39 cellular contexts compared by ENCODE assay signal in genomic region chr5:176682016-176682531, GRCh38. TPM values are rescaled to one million over a fixed set of nuclear protein-coding genes. Genes with fewer than 3 reads are reported as not detected.
"Had no signal": no experiment of that assay in that cellular context is flagged by ENCODE, and none has a peak within 500 bp of the region (broad histone marks: within the 10 kb centered on the region; RNA-seq: fewer than 3 reads in every experiment).

No MANE protein-coding gene starts in this region.

- H3K36me3 ChIP-seq: adrenal gland, brain microvascular endothelial cell, breast epithelium had no signal

- H3K4me3 ChIP-seq: adrenal gland, body of pancreas, breast epithelium had no signal

- H3K27ac Mint-ChIP-seq: activated B cell treated with CpG ODN at 0.5 μM for 24 hours; activated CD4-positive, alpha-beta memory T cell treated with anti-CD3 and anti-CD28 coated beads for 36 hours; activated CD4-positive, alpha-beta T cell treated with anti-CD3 and anti-CD28 coated beads, Interleukin-2, amount 10 ng/mL, durations not matched to agents 24 days and 14 days; activated CD8-positive, alpha-beta T cell treated with anti-CD3 and anti-CD28 coated beads for 36 hours; activated naive CD4-positive, alpha-beta T cell treated with anti-CD3 and anti-CD28 coated beads for 36 hours; activated naive CD4-positive, alpha-beta T cell treated with anti-CD3 and anti-CD28 coated beads, Interleukin-2, amount 50 U/mL, for 72 hours; activated naive CD8-positive, alpha-beta T cell treated with anti-CD3 and anti-CD28 coated beads for 36 hours; activated T-cell treated with anti-CD3 and anti-CD28 coated beads, Interleukin-2, amount 50 U/mL, for 72 hours; activated T-helper 1 cell treated with anti-CD3 and anti-CD28 coated beads, Interleukin-12 subunit alpha, Interleukin-12 subunit beta, Interleukin-2, Interleukin-4 antibody, amounts not matched to agents 30 ng/mL and 10 ng/mL and 1 ng/mL, durations not matched to agents 14 hours and 24 hours and 36 hours; activated T-helper 17 cell treated with anti-CD3 and anti-CD28 coated beads, Interleukin-2, amount 50 U/mL, for 72 hours; T-helper 1 cell treated with Interleukin-12 subunit alpha and Interleukin-12 subunit beta and Interleukin-4 antibody, amounts not matched to agents 30 μg/mL and 1 μg/mL, for 36 hours; T-helper 2 cell treated with Interferon-gamma antibody and Interleukin-4, amounts not matched to agents 5 μg/mL and 100 μg/mL, for 36 hours had no signal

- H3K27ac ChIP-seq: adrenal gland, body of pancreas, brain microvascular endothelial cell, breast epithelium, VCaP had no signal

- H3K4me3 Mint-ChIP-seq: activated B cell treated with CpG ODN at 0.5 μM for 24 hours; activated CD4-positive, alpha-beta memory T cell treated with anti-CD3 and anti-CD28 coated beads for 36 hours; activated CD4-positive, alpha-beta T cell treated with anti-CD3 and anti-CD28 coated beads, Interleukin-2, amount 10 ng/mL, durations not matched to agents 24 days and 14 days; activated CD8-positive, alpha-beta T cell treated with anti-CD3 and anti-CD28 coated beads for 36 hours; activated naive CD4-positive, alpha-beta T cell treated with anti-CD3 and anti-CD28 coated beads for 36 hours; activated naive CD8-positive, alpha-beta T cell treated with anti-CD3 and anti-CD28 coated beads for 36 hours; activated T-cell treated with anti-CD3 and anti-CD28 coated beads, Interleukin-2, amount 50 U/mL, for 4 hours; activated T-cell treated with anti-CD3 and anti-CD28 coated beads, Interleukin-2, amount 50 U/mL, for 72 hours; activated T-helper 1 cell treated with anti-CD3 and anti-CD28 coated beads, Interleukin-12 subunit alpha, Interleukin-12 subunit beta, Interleukin-2, Interleukin-4 antibody, amounts not matched to agents 30 ng/mL and 10 ng/mL and 1 ng/mL, durations not matched to agents 14 hours and 24 hours and 36 hours; activated T-helper 17 cell treated with anti-CD3 and anti-CD28 coated beads, Interleukin-2, amount 50 U/mL, for 72 hours; T-helper 1 cell treated with Interleukin-12 subunit alpha and Interleukin-12 subunit beta and Interleukin-4 antibody, amounts not matched to agents 30 μg/mL and 1 μg/mL, for 36 hours; T-helper 2 cell treated with Interferon-gamma antibody and Interleukin-4, amounts not matched to agents 5 μg/mL and 100 μg/mL, for 36 hours had no signal

- H3K27me3 ChIP-seq: body of pancreas had no signal

- H3K4me1 ChIP-seq: adrenal gland, body of pancreas, breast epithelium had no signal

- DNase-seq: activated B cell treated with CpG ODN at 0.5 μM for 24 hours; activated CD4-positive, alpha-beta memory T cell treated with anti-CD3 and anti-CD28 coated beads for 36 hours; activated CD4-positive, alpha-beta T cell treated with anti-CD3 and anti-CD28 coated beads for 4 hours; activated CD4-positive, alpha-beta T cell treated with anti-CD3 and anti-CD28 coated beads, Interleukin-2, amount 10 ng/mL, durations not matched to agents 24 days and 14 days; activated CD4-positive, alpha-beta T cell treated with anti-CD3 and anti-CD28 coated beads, Interleukin-2, amount 50 U/mL, for 1 hour; activated CD4-positive, alpha-beta T cell treated with anti-CD3 and anti-CD28 coated beads, Interleukin-2, amount 50 U/mL, for 4 hours; activated CD4-positive, CD25-positive, alpha-beta regulatory T cell treated with anti-CD3 and anti-CD28 coated beads, Interleukin-2, amount 50 U/mL, for 72 hours; activated CD8-positive, alpha-beta memory T cell treated with anti-CD3 and anti-CD28 coated beads, Interleukin-2, amount 50 U/mL, for 4 hours; activated CD8-positive, alpha-beta T cell treated with anti-CD3 and anti-CD28 coated beads for 36 hours; activated effector memory CD4-positive, alpha-beta T cell treated with Interleukin-2 at 50 U/mL for 16 hours; activated gamma-delta T cell treated with Interleukin-2 at 50 U/mL for 16 hours; activated naive CD4-positive, alpha-beta T cell; activated naive CD4-positive, alpha-beta T cell treated with anti-CD3 and anti-CD28 coated beads for 36 hours; activated naive CD4-positive, alpha-beta T cell treated with anti-CD3 and anti-CD28 coated beads, Interleukin-2, amount 50 U/mL, for 16 hours; activated naive CD8-positive, alpha-beta T cell treated with anti-CD3 and anti-CD28 coated beads for 36 hours; activated T-cell treated with anti-CD3 and anti-CD28 coated beads for 4 hours; activated T-cell treated with anti-CD3 and anti-CD28 coated beads, Interleukin-2, amount 50 U/mL, for 1 hour; activated T-cell treated with anti-CD3 and anti-CD28 coated beads, Interleukin-2, amount 50 U/mL, for 4 hours; activated T-cell treated with anti-CD3 and anti-CD28 coated beads, Interleukin-2, amount 50 U/mL, for 72 hours; adrenal gland; amniotic stem cell; body of pancreas; brain microvascular endothelial cell; central memory CD4-positive, alpha-beta T cell; T-helper 1 cell; T-helper 2 cell; T-helper 9 cell had no signal

- H3K36me3 Mint-ChIP-seq: activated CD4-positive, alpha-beta memory T cell treated with anti-CD3 and anti-CD28 coated beads for 36 hours had no signal

- ATAC-seq: activated CD8-positive, alpha-beta T cell treated with anti-CD3 and anti-CD28 coated beads for 36 hours; activated naive CD4-positive, alpha-beta T cell treated with anti-CD3 and anti-CD28 coated beads, Interleukin-2, amount 50 U/mL, for 72 hours; activated T-cell treated with anti-CD3 and anti-CD28 coated beads, Interleukin-2, amount 50 U/mL, for 4 hours; activated T-cell treated with anti-CD3 and anti-CD28 coated beads, Interleukin-2, amount 50 U/mL, for 72 hours; activated T-helper 17 cell treated with anti-CD3 and anti-CD28 coated beads, Interleukin-2, amount 50 U/mL, for 72 hours; body of pancreas had no signal

- H3K4me1 Mint-ChIP-seq: activated B cell treated with CpG ODN at 0.5 μM for 24 hours; activated CD4-positive, alpha-beta T cell treated with anti-CD3 and anti-CD28 coated beads, Interleukin-2, amount 10 ng/mL, durations not matched to agents 24 days and 14 days; activated naive CD8-positive, alpha-beta T cell treated with anti-CD3 and anti-CD28 coated beads for 36 hours; activated T-helper 17 cell treated with anti-CD3 and anti-CD28 coated beads, Interleukin-2, amount 50 U/mL, for 72 hours had no signal

- FAIRE-seq: astrocyte, TTC549 had no signal

- H3K9me3 ChIP-seq: adrenal gland, body of pancreas had no signal

RNA-seq across cellular contexts. Expression of gene EIF4E1B, which starts 51.6 kb away (rescaled TPM):
- total RNA-seq: activated B cell treated with CpG ODN at 0.5 μM for 24 hours; activated CD4-positive, alpha-beta memory T cell treated with anti-CD3 and anti-CD28 coated beads for 36 hours; activated CD4-positive, alpha-beta T cell treated with anti-CD3 and anti-CD28 coated beads, Interleukin-2, amount 10 ng/mL, durations not matched to agents 24 days and 14 days; activated CD8-positive, alpha-beta memory T cell treated with anti-CD3 and anti-CD28 coated beads for 36 hours; activated CD8-positive, alpha-beta T cell treated with anti-CD3 and anti-CD28 coated beads for 36 hours; activated naive CD4-positive, alpha-beta T cell treated with anti-CD3 and anti-CD28 coated beads for 36 hours; activated naive CD4-positive, alpha-beta T cell treated with anti-CD3 and anti-CD28 coated beads, Interleukin-2, amount 50 U/mL, for 72 hours; activated naive CD8-positive, alpha-beta T cell treated with anti-CD3 and anti-CD28 coated beads for 36 hours; activated T-cell treated with anti-CD3 and anti-CD28 coated beads, Interleukin-2, amount 50 U/mL, for 4 hours; activated T-cell treated with anti-CD3 and anti-CD28 coated beads, Interleukin-2, amount 50 U/mL, for 72 hours; activated T-helper 1 cell treated with anti-CD3 and anti-CD28 coated beads, Interleukin-12 subunit alpha, Interleukin-12 subunit beta, Interleukin-2, Interleukin-4 antibody, amounts not matched to agents 30 ng/mL and 10 ng/mL and 1 ng/mL, durations not matched to agents 14 hours and 24 hours and 36 hours; activated T-helper 17 cell treated with anti-CD3 and anti-CD28 coated beads, Interleukin-2, amount 50 U/mL, for 72 hours; aorta; astrocyte; cardiac septum had no signal
- polyA plus RNA-seq: aorta had no signal

RNA-seq across cellular contexts. Expression of gene SNCB, which starts 51.7 kb away (rescaled TPM):
- total RNA-seq: activated B cell treated with CpG ODN at 0.5 μM for 24 hours; activated CD4-positive, alpha-beta T cell treated with anti-CD3 and anti-CD28 coated beads, Interleukin-2, amount 10 ng/mL, durations not matched to agents 24 days and 14 days; activated CD8-positive, alpha-beta memory T cell treated with anti-CD3 and anti-CD28 coated beads for 36 hours; activated naive CD4-positive, alpha-beta T cell treated with anti-CD3 and anti-CD28 coated beads for 36 hours; activated T-cell treated with anti-CD3 and anti-CD28 coated beads, Interleukin-2, amount 50 U/mL, for 4 hours; activated T-helper 1 cell treated with anti-CD3 and anti-CD28 coated beads, Interleukin-12 subunit alpha, Interleukin-12 subunit beta, Interleukin-2, Interleukin-4 antibody, amounts not matched to agents 30 ng/mL and 10 ng/mL and 1 ng/mL, durations not matched to agents 14 hours and 24 hours and 36 hours; activated T-helper 17 cell treated with anti-CD3 and anti-CD28 coated beads, Interleukin-2, amount 50 U/mL, for 72 hours; aorta; body of pancreas; breast epithelium had no signal
- polyA plus RNA-seq: aorta had no signal
